Comparison of ENCODE assay signal across 1 cellular context in genomic region chr2:145751634-145752033, GRCh38.
A peak's percentile ranks its signal among the peaks of the same experiment; 100 is the strongest.
TF ChIP-seq lines count a peak whose summit lies in the region.

No MANE protein-coding gene starts in this region.

TF ChIP-seq in GM12878, 131 proteins besides CTCF, POLR2A, EP300 and RAD21 (continued from another document and continues in another):
- peak; percentile 56; the same call in 1 of the 2 replicates for TF ChIP-seq RELB (IDR thresholded peaks at IDR 0.05; ENCODE audit: low read depth)
- TF ChIP-seq WRNIP1 (IDR thresholded peaks at IDR 0.05; ENCODE audit: borderline replicate concordance, low read depth, low read length) = no peak
- TF ChIP-seq BRCA1 (IDR thresholded peaks at IDR 0.05; ENCODE audit: low read depth, low read length) = no peak
- TF ChIP-seq LARP7 (IDR thresholded peaks at IDR 0.05) = no peak
- TF ChIP-seq CEBPB (IDR thresholded peaks at IDR 0.05; ENCODE audit: borderline replicate concordance in 1 of 2, low read depth in 2 of 2, low read length in 2 of 2) = 0 out of 4 replicates have a peak, but pooled peaks of 1 of the 2 experiments have one; percentile 57
- TF ChIP-seq SMARCA5 (IDR thresholded peaks at IDR 0.05) = no peak
- TF ChIP-seq SP1 (IDR thresholded peaks at IDR 0.05; ENCODE audit: low read depth, low read length) = no peak
- TF ChIP-seq CBFB (IDR thresholded peaks at IDR 0.05; ENCODE audit: low read depth) = peak; percentile 91
- TF ChIP-seq USF1 (IDR thresholded peaks at IDR 0.05; ENCODE audit: borderline replicate concordance, extremely low read length, insufficient read depth, low read depth, low read length) = no peak
- TF ChIP-seq PML (IDR thresholded peaks at IDR 0.05; ENCODE audit: low read length) = 0 out of 2 replicates have a peak, but pooled peaks have one; percentile 35
- peak; percentile 77; the same call in 1 of the 2 replicates for TF ChIP-seq TCF3 (IDR thresholded peaks at IDR 0.05; ENCODE audit: borderline replicate concordance, insufficient read depth, low read depth, low read length)
- TF ChIP-seq IRF4 (IDR thresholded peaks at IDR 0.05; ENCODE audit: low read depth, low read length) = peak; percentile 98
- TF ChIP-seq TCF12 (IDR thresholded peaks at IDR 0.05; ENCODE audit: low read depth, low read length) = 0 out of 2 replicates have a peak, but pooled peaks have one; percentile 39
- no peak for TF ChIP-seq MXI1 (IDR thresholded peaks at IDR 0.05; ENCODE audit: low read depth, low read length)
- TF ChIP-seq BHLHE40 (IDR thresholded peaks at IDR 0.05; ENCODE audit: borderline replicate concordance in 1 of 2, low read depth in 2 of 2, low read length in 1 of 2) = peak in 1 of 2 experiments; percentile 29; a peak in 1 of 4 replicates
- TF ChIP-seq POLR2AphosphoS5 (IDR thresholded peaks at IDR 0.05; ENCODE audit: low read length) = no peak
- no peak for TF ChIP-seq RFX5 (IDR thresholded peaks at IDR 0.05; ENCODE audit: low read depth, low read length)
- TF ChIP-seq ZBTB11 (CRISPR knock-in tag; IDR thresholded peaks at IDR 0.05) = no peak
- no peak for TF ChIP-seq STAT1 (conservative IDR thresholded peaks at IDR 0.05)
- no peak for TF ChIP-seq ZNF207 (IDR thresholded peaks at IDR 0.05; ENCODE audit: borderline replicate concordance)
- TF ChIP-seq MLLT1 (IDR thresholded peaks at IDR 0.05) = peak; percentile 64
- TF ChIP-seq IRF3 (IDR thresholded peaks at IDR 0.05) = no peak
- no peak for TF ChIP-seq POLR2AphosphoS2 (IDR thresholded peaks at IDR 0.05; ENCODE audit: low read depth, low read length)
- no peak for TF ChIP-seq ZNF274 (IDR thresholded peaks at IDR 0.05; ENCODE audit: insufficient read depth, insufficient read length)
- TF ChIP-seq HDAC6 (IDR thresholded peaks at IDR 0.05; ENCODE audit: unreplicated experiment) = no peak
- TF ChIP-seq TAF1 (IDR thresholded peaks at IDR 0.05; ENCODE audit: borderline replicate concordance, low read depth, low read length) = no peak
- no peak for TF ChIP-seq NRF1 (conservative IDR thresholded peaks at IDR 0.05; ENCODE audit: low read depth, low read length)
- TF ChIP-seq CBX3 (IDR thresholded peaks at IDR 0.05; ENCODE audit: borderline replicate concordance, low read depth) = no peak
- TF ChIP-seq BCL3 (IDR thresholded peaks at IDR 0.05; ENCODE audit: borderline replicate concordance, insufficient read depth, low read depth, low read length, poor library complexity, severe bottlenecking) = peak; percentile 93
- TF ChIP-seq NR2C2 (IDR thresholded peaks at IDR 0.05; ENCODE audit: borderline replicate concordance, control insufficient read depth, insufficient read length, low read depth) = no peak
- TF ChIP-seq EGR1 (IDR thresholded peaks at IDR 0.05; ENCODE audit: borderline replicate concordance in 1 of 2, low read depth in 2 of 2, low read length in 2 of 2) = no peak
- no peak for TF ChIP-seq EZH2 (IDR thresholded peaks at IDR 0.05; ENCODE audit: borderline replicate concordance, control insufficient read depth, low read depth, low read length)
- peak; percentile 98 for TF ChIP-seq JUNB (IDR thresholded peaks at IDR 0.05)
- TF ChIP-seq CEBPZ (IDR thresholded peaks at IDR 0.05; ENCODE audit: low read depth, low read length) = no peak
- TF ChIP-seq SIX5 (IDR thresholded peaks at IDR 0.05; ENCODE audit: low read depth, low read length, severe bottlenecking) = no peak
- TF ChIP-seq SMC3 (IDR thresholded peaks at IDR 0.05; ENCODE audit: borderline replicate concordance, low read length) = no peak
- TF ChIP-seq HDAC2 (IDR thresholded peaks at IDR 0.05) = no peak
- TF ChIP-seq ZNF217 (IDR thresholded peaks at IDR 0.05) = peak; percentile 94
- TF ChIP-seq SPI1 (IDR thresholded peaks at IDR 0.05; ENCODE audit: borderline replicate concordance, insufficient read depth, low read depth, low read length) = peak; percentile 96
- TF ChIP-seq STAT3 (IDR thresholded peaks at IDR 0.05; ENCODE audit: low read depth, low read length) = no peak
- no peak for TF ChIP-seq RAD51 (IDR thresholded peaks at IDR 0.05)
- no peak for TF ChIP-seq MYC (IDR thresholded peaks at IDR 0.05; ENCODE audit: insufficient read depth, insufficient read length, insufficient replicate concordance, low read length, severe bottlenecking)
- no peak for TF ChIP-seq SMAD5 (IDR thresholded peaks at IDR 0.05; ENCODE audit: low read depth)
- TF ChIP-seq RB1 (IDR thresholded peaks at IDR 0.05; ENCODE audit: borderline replicate concordance) = no peak
- no peak for TF ChIP-seq MEF2B (IDR thresholded peaks at IDR 0.05; ENCODE audit: partially characterized antibody, poor library complexity, severe bottlenecking)
- no peak for TF ChIP-seq E2F8 (IDR thresholded peaks at IDR 0.05; ENCODE audit: low read depth, partially characterized antibody)
- TF ChIP-seq ZNF384 (IDR thresholded peaks at IDR 0.05; ENCODE audit: borderline replicate concordance, low read depth, low read length) = no peak
- no peak for TF ChIP-seq USF2 (IDR thresholded peaks at IDR 0.05; ENCODE audit: borderline replicate concordance, low read depth, low read length)
